In genomic region chr22:36481393-36482168, GRCh38 we compare ENCODE assay signal across 8 cellular contexts. TPM values are rescaled to one million over a fixed set of nuclear protein-coding genes. Genes with fewer than 3 reads are reported as not detected.
A peak's percentile ranks its signal among the peaks of the same experiment; 100 is the strongest.
DNase-seq lines count a peak whose midpoint lies in the region; ATAC-seq, FAIRE-seq and TF ChIP-seq lines count a peak whose summit lies in the region.

TSS of gene TXN2 (minus strand) at chr22:36481640. CDS start at chr22:36480837, 803 bp downstream.

- peak within 1 kb of the TSS; percentile 77 to 84 for H3K4me3 ChIP-seq in kidney (ENCODE audit: low read length in 2 of 2)

- no peak for TF ChIP-seq CTCF in AG09319 (IDR thresholded peaks at IDR 0.05; ENCODE audit: low read depth, low read length)
- TF ChIP-seq CTCF in kidney (IDR thresholded peaks at IDR 0.05; ENCODE audit: borderline replicate concordance, extremely low read depth, insufficient read depth): no peak

- no peak for FAIRE-seq in kidney (lab: Jason Lieb, UNC)

- H3K4me1 ChIP-seq in kidney (ENCODE audit: control insufficient read depth in 1 of 2, insufficient read depth in 1 of 2, low read depth in 1 of 2, low read length in 2 of 2): peaks cover 0 to 10% of the 10 kb centered on the region in 2 donors

- peak within 1 kb of the TSS; percentile 81 to 85 for H3K9ac ChIP-seq in kidney (ENCODE audit: low read length in 2 of 2)

- DNase-seq in AG09319 (ENCODE audit: extremely low read depth, low read depth) (peak; percentile 93), NCI-H510A (lab: John Stamatoyannopoulos, UW) (peak; percentile 89), cerebellum (ENCODE audit: low spot score) (peak; percentile 99), kidney (peak; percentile 99)
- DNase-seq in activated CD4-positive, alpha-beta T cell treated with anti-CD3 and anti-CD28 coated beads for 1 hour: peak; percentile 96
- DNase-seq in stimulated activated CD4-positive, alpha-beta T cell treated with anti-CD3 and anti-CD28 coated beads, Interleukin-15, amount 100 ng/mL, for 24 hours: peak; percentile 98

- ATAC-seq in GM19043 (IDR thresholded peaks at IDR 0.05; ENCODE audit: low read depth, unreplicated experiment) (peak; percentile 76), HG03378 (IDR thresholded peaks at IDR 0.05; ENCODE audit: unreplicated experiment) (peak; percentile 67)

- H3K36me3 ChIP-seq in kidney (ENCODE audit: control insufficient read depth in 1 of 2, insufficient read depth in 2 of 2, low read length in 2 of 2): peaks cover 4 to 15% of the 10 kb centered on the region in 2 donors

- peak within 1 kb of the TSS; percentile 97 to 98 for H3K27ac ChIP-seq in kidney (ENCODE audit: low read depth in 2 of 2, low read length in 2 of 2)

- intact Hi-C loops in kidney (cut with DNase I): no loop called here

- no peaks in the 10 kb centered on the region for H3K9me3 ChIP-seq in kidney (ENCODE audit: control insufficient read depth in 1 of 2, low read length in 2 of 2)

RNA-seq across cellular contexts. Expression of gene TXN2, which starts in this region (rescaled TPM):
- 12.3 TPM for total RNA-seq in cerebellum
- total RNA-seq in kidney: 72.8 TPM
- polyA plus RNA-seq in kidney (ENCODE audit: insufficient read depth, low read depth, low replicate concordance): 194 TPM

Comparison
In these comparisons a context has a peak if more than half of its experiments do, and no peak if none do; other contexts are left out.
1. Peak in every context shown above with its lines: DNase-seq, ATAC-seq, H3K4me3 ChIP-seq and H3K27ac ChIP-seq.